ENCODE assay signal across 2 cellular contexts in the genomic region with DNA sequence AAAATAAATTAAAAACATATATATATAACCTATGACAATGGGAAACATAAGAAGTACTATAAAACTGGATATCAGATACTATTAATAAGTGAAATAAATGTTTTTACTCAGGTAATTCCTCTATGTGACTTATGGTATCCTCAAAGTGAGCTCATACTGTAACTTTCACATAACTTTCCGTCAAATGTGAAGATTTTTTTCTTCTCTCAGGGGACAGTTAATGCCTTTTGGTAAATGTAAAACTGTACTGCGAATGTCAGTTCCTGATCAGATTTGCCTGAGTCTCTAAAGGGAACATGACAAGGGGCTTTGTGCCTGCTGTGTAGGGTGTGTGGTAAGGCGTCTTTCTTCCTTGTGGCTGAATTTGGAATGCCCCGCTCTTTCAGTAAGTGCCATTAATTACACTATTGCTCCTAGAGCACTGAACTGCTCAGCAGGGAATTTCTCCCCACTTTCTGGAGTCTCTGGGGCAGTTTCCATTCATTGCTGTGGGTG.
TF ChIP-seq lines count a peak whose summit lies in the region.

No MANE protein-coding gene starts in this region.

TF ChIP-seq in A549, 52 proteins besides CTCF, POLR2A, EP300 and RAD21 (continued from another document):
- TF ChIP-seq FOXS1 (CRISPR knock-in tag; IDR thresholded peaks at IDR 0.05): no peak
- no peak for TF ChIP-seq KDM1A (IDR thresholded peaks at IDR 0.05; ENCODE audit: low read depth)
- TF ChIP-seq RNF2 (IDR thresholded peaks at IDR 0.05; ENCODE audit: borderline replicate concordance, low read depth): no peak
- TF ChIP-seq, protein P1, sequence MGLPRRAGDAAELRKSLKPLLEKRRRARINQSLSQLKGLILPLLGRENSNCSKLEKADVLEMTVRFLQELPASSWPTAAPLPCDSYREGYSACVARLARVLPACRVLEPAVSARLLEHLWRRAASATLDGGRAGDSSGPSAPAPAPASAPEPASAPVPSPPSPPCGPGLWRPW (IDR thresholded peaks at IDR 0.05): no peak
- no peak for TF ChIP-seq MYC (IDR thresholded peaks at IDR 0.05; ENCODE audit: borderline replicate concordance, low read length)
- no peak for TF ChIP-seq ESRRA (IDR thresholded peaks at IDR 0.05; ENCODE audit: borderline replicate concordance, low read length)
- TF ChIP-seq, protein P2, sequence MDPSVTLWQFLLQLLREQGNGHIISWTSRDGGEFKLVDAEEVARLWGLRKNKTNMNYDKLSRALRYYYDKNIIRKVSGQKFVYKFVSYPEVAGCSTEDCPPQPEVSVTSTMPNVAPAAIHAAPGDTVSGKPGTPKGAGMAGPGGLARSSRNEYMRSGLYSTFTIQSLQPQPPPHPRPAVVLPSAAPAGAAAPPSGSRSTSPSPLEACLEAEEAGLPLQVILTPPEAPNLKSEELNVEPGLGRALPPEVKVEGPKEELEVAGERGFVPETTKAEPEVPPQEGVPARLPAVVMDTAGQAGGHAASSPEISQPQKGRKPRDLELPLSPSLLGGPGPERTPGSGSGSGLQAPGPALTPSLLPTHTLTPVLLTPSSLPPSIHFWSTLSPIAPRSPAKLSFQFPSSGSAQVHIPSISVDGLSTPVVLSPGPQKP (IDR thresholded peaks at IDR 0.05; ENCODE audit: low read depth, low read length): no peak
- no peak for TF ChIP-seq SREBF2 (IDR thresholded peaks at IDR 0.05)
TF ChIP-seq in A549: peak in this region for 0.

TF ChIP-seq in H1, 55 proteins besides CTCF, POLR2A, EP300 and RAD21 (continued from another document):
- TF ChIP-seq HDAC6 (IDR thresholded peaks at IDR 0.05; ENCODE audit: low read depth, low read length): no peak
- TF ChIP-seq, protein P3, sequence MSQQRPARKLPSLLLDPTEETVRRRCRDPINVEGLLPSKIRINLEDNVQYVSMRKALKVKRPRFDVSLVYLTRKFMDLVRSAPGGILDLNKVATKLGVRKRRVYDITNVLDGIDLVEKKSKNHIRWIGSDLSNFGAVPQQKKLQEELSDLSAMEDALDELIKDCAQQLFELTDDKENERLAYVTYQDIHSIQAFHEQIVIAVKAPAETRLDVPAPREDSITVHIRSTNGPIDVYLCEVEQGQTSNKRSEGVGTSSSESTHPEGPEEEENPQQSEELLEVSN (IDR thresholded peaks at IDR 0.05): no peak
- TF ChIP-seq SAP30 (IDR thresholded peaks at IDR 0.05; ENCODE audit: insufficient read depth, insufficient replicate concordance, low read length): no peak
- no peak for TF ChIP-seq SP1 (IDR thresholded peaks at IDR 0.05; ENCODE audit: low read depth, low read length)
- TF ChIP-seq POLR2AphosphoS5 (IDR thresholded peaks at IDR 0.05; ENCODE audit: low read depth, low read length): no peak
TF ChIP-seq in H1: peak in this region for 0.
